ENCODE assay signal across 29 cellular contexts in genomic region chr7:1608318-1608717, GRCh38. TPM values are rescaled to one million over a fixed set of nuclear protein-coding genes. Genes with fewer than 3 reads are reported as not detected.
"Had no signal": no experiment of that assay in that cellular context is flagged by ENCODE, and none has a peak within 500 bp of the region (broad histone marks: within the 10 kb centered on the region; RNA-seq: fewer than 3 reads in every experiment).

No MANE protein-coding gene starts in this region.

- ATAC-seq: activated CD8-positive, alpha-beta memory T cell treated with anti-CD3 and anti-CD28 coated beads, Interleukin-2, amount 10 ng/mL, durations not matched to agents 7 days and 5 days; activated naive CD4-positive, alpha-beta T cell treated with anti-CD3 and anti-CD28 coated beads, Interleukin-2, amount 50 U/mL, for 72 hours; activated naive CD8-positive, alpha-beta T cell treated with anti-CD3 and anti-CD28 coated beads, Interleukin-2, amount 50 U/mL, for 24 hours; K562; Panc1; Right ventricle myocardium inferior had no signal

- DNase-seq: activated B cell treated with CpG ODN at 0.5 μM for 24 hours; activated CD4-positive, alpha-beta T cell treated with anti-CD3 and anti-CD28 coated beads for 1 hour; activated CD4-positive, alpha-beta T cell treated with anti-CD3 and anti-CD28 coated beads, Interleukin-2, amount 10 ng/mL, durations not matched to agents 24 days and 14 days; activated CD4-positive, alpha-beta T cell treated with anti-CD3 and anti-CD28 coated beads, Interleukin-2, amount 50 U/mL, for 48 hours; activated CD8-positive, alpha-beta memory T cell treated with anti-CD3 and anti-CD28 coated beads, Interleukin-2, amount 10 ng/mL, durations not matched to agents 7 days and 5 days; activated effector memory CD4-positive, alpha-beta T cell treated with anti-CD3 and anti-CD28 coated beads, Interleukin-2, amount 50 U/mL, for 16 hours; activated naive CD4-positive, alpha-beta T cell treated with Interleukin-2 at 50 U/mL for 16 hours; activated naive CD8-positive, alpha-beta T cell treated with anti-CD3 and anti-CD28 coated beads, Interleukin-2, amount 50 U/mL, for 24 hours; activated T-cell treated with anti-CD3 and anti-CD28 coated beads, Interleukin-2, amount 50 U/mL, for 24 hours; amygdala; Kasumi-1; NCI-H1048; NCI-H2029; NCI-H2107; NCI-H2171 treated with DMSO at 0.1 percent for 48 hours; NCI-H226; NCI-H526; NCI-H774; RPMI8226; T-helper 9 cell had no signal

- H3K36me3 Mint-ChIP-seq: activated CD8-positive, alpha-beta memory T cell treated with anti-CD3 and anti-CD28 coated beads, Interleukin-2, amount 10 ng/mL, durations not matched to agents 7 days and 5 days; activated naive CD4-positive, alpha-beta T cell treated with anti-CD3 and anti-CD28 coated beads, Interleukin-2, amount 50 U/mL, for 72 hours; brain had no signal

- H3K27ac Mint-ChIP-seq: activated B cell treated with CpG ODN at 0.5 μM for 24 hours; activated CD4-positive, alpha-beta T cell treated with anti-CD3 and anti-CD28 coated beads, Interleukin-2, amount 10 ng/mL, durations not matched to agents 24 days and 14 days; activated CD8-positive, alpha-beta memory T cell treated with anti-CD3 and anti-CD28 coated beads, Interleukin-2, amount 10 ng/mL, durations not matched to agents 7 days and 5 days; activated naive CD4-positive, alpha-beta T cell treated with anti-CD3 and anti-CD28 coated beads, Interleukin-2, amount 50 U/mL, for 72 hours; activated naive CD8-positive, alpha-beta T cell treated with anti-CD3 and anti-CD28 coated beads, Interleukin-2, amount 50 U/mL, for 24 hours; activated T-cell treated with anti-CD3 and anti-CD28 coated beads, Interleukin-2, amount 50 U/mL, for 24 hours; activated T-helper 1 cell treated with anti-CD3 and anti-CD28 coated beads, Interleukin-12 subunit alpha, Interleukin-12 subunit beta, Interleukin-2, Interleukin-4 antibody, amounts not matched to agents 30 ng/mL and 10 ng/mL and 1 ng/mL, durations not matched to agents 14 hours and 24 hours and 36 hours; T-helper 1 cell treated with Interleukin-12 subunit alpha and Interleukin-12 subunit beta and Interleukin-4 antibody, amounts not matched to agents 30 μg/mL and 1 μg/mL, for 36 hours had no signal

- H3K4me3 ChIP-seq: K562, SK-N-MC had no signal

- H3K4me1 Mint-ChIP-seq: activated B cell treated with CpG ODN at 0.5 μM for 24 hours; activated CD4-positive, alpha-beta T cell treated with anti-CD3 and anti-CD28 coated beads, Interleukin-2, amount 10 ng/mL, durations not matched to agents 24 days and 14 days; activated CD8-positive, alpha-beta memory T cell treated with anti-CD3 and anti-CD28 coated beads, Interleukin-2, amount 10 ng/mL, durations not matched to agents 7 days and 5 days; activated naive CD8-positive, alpha-beta T cell treated with anti-CD3 and anti-CD28 coated beads, Interleukin-2, amount 50 U/mL, for 24 hours had no signal

- H3K27ac ChIP-seq: SK-N-MC had no signal

- H3K4me3 Mint-ChIP-seq: activated B cell treated with CpG ODN at 0.5 μM for 24 hours; activated CD4-positive, alpha-beta T cell treated with anti-CD3 and anti-CD28 coated beads, Interleukin-2, amount 10 ng/mL, durations not matched to agents 24 days and 14 days; activated CD8-positive, alpha-beta memory T cell treated with anti-CD3 and anti-CD28 coated beads, Interleukin-2, amount 10 ng/mL, durations not matched to agents 7 days and 5 days; activated naive CD8-positive, alpha-beta T cell treated with anti-CD3 and anti-CD28 coated beads, Interleukin-2, amount 50 U/mL, for 24 hours; activated T-cell treated with anti-CD3 and anti-CD28 coated beads, Interleukin-2, amount 50 U/mL, for 24 hours; activated T-helper 1 cell treated with anti-CD3 and anti-CD28 coated beads, Interleukin-12 subunit alpha, Interleukin-12 subunit beta, Interleukin-2, Interleukin-4 antibody, amounts not matched to agents 30 ng/mL and 10 ng/mL and 1 ng/mL, durations not matched to agents 14 hours and 24 hours and 36 hours; brain; central memory CD8-positive, alpha-beta T cell; T-helper 1 cell treated with Interleukin-12 subunit alpha and Interleukin-12 subunit beta and Interleukin-4 antibody, amounts not matched to agents 30 μg/mL and 1 μg/mL, for 36 hours had no signal

- H3K9me3 Mint-ChIP-seq: activated B cell treated with CpG ODN at 0.5 μM for 24 hours; activated CD4-positive, alpha-beta T cell treated with anti-CD3 and anti-CD28 coated beads, Interleukin-2, amount 10 ng/mL, durations not matched to agents 24 days and 14 days; activated naive CD4-positive, alpha-beta T cell treated with anti-CD3 and anti-CD28 coated beads, Interleukin-2, amount 50 U/mL, for 72 hours; activated naive CD8-positive, alpha-beta T cell treated with anti-CD3 and anti-CD28 coated beads, Interleukin-2, amount 50 U/mL, for 24 hours; activated T-cell treated with anti-CD3 and anti-CD28 coated beads, Interleukin-2, amount 50 U/mL, for 24 hours; activated T-helper 1 cell treated with anti-CD3 and anti-CD28 coated beads, Interleukin-12 subunit alpha, Interleukin-12 subunit beta, Interleukin-2, Interleukin-4 antibody, amounts not matched to agents 30 ng/mL and 10 ng/mL and 1 ng/mL, durations not matched to agents 14 hours and 24 hours and 36 hours; central memory CD8-positive, alpha-beta T cell; T-helper 1 cell treated with Interleukin-12 subunit alpha and Interleukin-12 subunit beta and Interleukin-4 antibody, amounts not matched to agents 30 μg/mL and 1 μg/mL, for 36 hours had no signal

RNA-seq across cellular contexts. Expression of gene TMEM184A, which starts 52.3 kb away (rescaled TPM):
- total RNA-seq: activated B cell treated with CpG ODN at 0.5 μM for 24 hours; activated CD4-positive, alpha-beta T cell treated with anti-CD3 and anti-CD28 coated beads, Interleukin-2, amount 10 ng/mL, durations not matched to agents 24 days and 14 days; activated CD8-positive, alpha-beta memory T cell treated with anti-CD3 and anti-CD28 coated beads, Interleukin-2, amount 10 ng/mL, durations not matched to agents 7 days and 5 days had no signal
